20 cellular contexts compared by ENCODE assay signal in genomic region chr21:46376856-46377453, GRCh38.
"Had no signal": no experiment of that assay in that cellular context is flagged by ENCODE, and none has a peak within 500 bp of the region (broad histone marks: within the 10 kb centered on the region; RNA-seq: fewer than 3 reads in every experiment).

No MANE protein-coding gene starts in this region.

- H3K9me3 ChIP-seq: stomach, thoracic aorta had no signal

- FAIRE-seq: colon had no signal

- H3K27ac ChIP-seq: stomach, thoracic aorta had no signal

- H3K4me3 ChIP-seq: lung, smooth muscle cell, stomach, thoracic aorta had no signal

- H3K4me1 Mint-ChIP-seq: activated CD8-positive, alpha-beta memory T cell treated with anti-CD3 and anti-CD28 coated beads, Interleukin-2, amount 10 ng/mL, durations not matched to agents 7 days and 5 days had no signal

- ATAC-seq: activated CD8-positive, alpha-beta memory T cell treated with anti-CD3 and anti-CD28 coated beads, Interleukin-2, amount 10 ng/mL, durations not matched to agents 7 days and 5 days; left colon; right cardiac atrium; SK-N-SH treated with all-trans-retinoic acid at 6 μM for 48 hours had no signal

- H3K27me3 ChIP-seq: stomach had no signal

- H3K4me1 ChIP-seq: stomach had no signal

- H3K27me3 Mint-ChIP-seq: activated CD4-positive, alpha-beta memory T cell treated with anti-CD3 and anti-CD28 coated beads for 36 hours; activated CD8-positive, alpha-beta memory T cell treated with anti-CD3 and anti-CD28 coated beads, Interleukin-2, amount 10 ng/mL, durations not matched to agents 7 days and 5 days; activated naive CD4-positive, alpha-beta T cell treated with anti-CD3 and anti-CD28 coated beads, Interleukin-2, amount 10 ng/mL, durations not matched to agents 7 days and 5 days; naive B cell had no signal

- H3K27ac Mint-ChIP-seq: activated CD4-positive, alpha-beta memory T cell treated with anti-CD3 and anti-CD28 coated beads for 36 hours; activated CD8-positive, alpha-beta memory T cell treated with anti-CD3 and anti-CD28 coated beads, Interleukin-2, amount 10 ng/mL, durations not matched to agents 7 days and 5 days; activated naive CD4-positive, alpha-beta T cell treated with anti-CD3 and anti-CD28 coated beads, Interleukin-2, amount 10 ng/mL, durations not matched to agents 7 days and 5 days had no signal

- DNase-seq: activated CD4-positive, alpha-beta memory T cell treated with anti-CD3 and anti-CD28 coated beads for 36 hours; activated CD4-positive, alpha-beta T cell treated with anti-CD3 and anti-CD28 coated beads for 1 hour; activated CD8-positive, alpha-beta memory T cell treated with anti-CD3 and anti-CD28 coated beads, Interleukin-2, amount 10 ng/mL, durations not matched to agents 7 days and 5 days; activated naive CD4-positive, alpha-beta T cell treated with anti-CD3 and anti-CD28 coated beads, Interleukin-2, amount 10 ng/mL, durations not matched to agents 7 days and 5 days; activated T-cell treated with anti-CD3 and anti-CD28 coated beads, Interleukin-2, amount 50 U/mL, for 1 hour; caudate nucleus; foreskin fibroblast; head of caudate nucleus; left colon; naive B cell; posterior cingulate gyrus; stimulated activated CD4-positive, alpha-beta T cell treated with anti-CD3 and anti-CD28 coated beads, Interleukin-4, amount 100 ng/mL, for 4 hours; stomach; T-helper 1 cell had no signal

- H3K4me3 Mint-ChIP-seq: activated CD4-positive, alpha-beta memory T cell treated with anti-CD3 and anti-CD28 coated beads for 36 hours; activated CD8-positive, alpha-beta memory T cell treated with anti-CD3 and anti-CD28 coated beads, Interleukin-2, amount 10 ng/mL, durations not matched to agents 7 days and 5 days; activated naive CD4-positive, alpha-beta T cell treated with anti-CD3 and anti-CD28 coated beads, Interleukin-2, amount 10 ng/mL, durations not matched to agents 7 days and 5 days; naive B cell had no signal

- H3K4me2 ChIP-seq: smooth muscle cell had no signal
